In genomic region chr3:133589503-133589902, GRCh38 we compare ENCODE assay signal across 29 cellular contexts. TPM values are rescaled to one million over a fixed set of nuclear protein-coding genes. Genes with fewer than 3 reads are reported as not detected.
DNase-seq lines count a peak whose midpoint lies in the region; ATAC-seq, FAIRE-seq and TF ChIP-seq lines count a peak whose summit lies in the region.
"Had no signal": no experiment of that assay in that cellular context is flagged by ENCODE, and none has a peak within 500 bp of the region (broad histone marks: within the 10 kb centered on the region; RNA-seq: fewer than 3 reads in every experiment).

No MANE protein-coding gene starts in this region.

- BruUV-seq in HepG2 (replicated peaks; lab: Mats Ljungman, UMichigan): no TSS peak

- H3K79me2 ChIP-seq in HepG2 (ENCODE audit: insufficient read depth, low read length): no peaks in the 10 kb centered on the region

- in situ Hi-C loops in HepG2 (cut with HindIII; ENCODE audit: extremely low pct_ligation_motif_present, low pct_unique_long_range_greater_than_20kb): no loop called here
- in situ Hi-C loops in transverse colon (cut with MboI; ENCODE audit: low pct_ligation_motif_present in 1 of 4, low pct_unique_long_range_greater_than_20kb in 1 of 4, low sequenced_read_pairs in 3 of 4): loop anchor here in 1 of 4 donors (25.0 kb wide), 2 partner anchors 127 to 902 kb away; no protein-coding TSS in a partner anchor

- no peak overlapping the region for H3K4me2 ChIP-seq in HepG2 (ENCODE audit: low read depth, low read length)
- H3K4me2 ChIP-seq: PC-9 had no signal

- FAIRE-seq in HepG2 (lab: Jason Lieb, UNC): no peak
- FAIRE-seq in RCC 7860 (lab: Jason Lieb, UNC): no peak
- FAIRE-seq: bronchial epithelial cell, islet of Langerhans had no signal

- H3K27ac Mint-ChIP-seq in T-cell: peak overlapping the region; percentile 58 to 64
- H3K27ac Mint-ChIP-seq: nephron; T-helper 2 cell treated with Interferon-gamma antibody and Interleukin-4, amounts not matched to agents 5 μg/mL and 100 μg/mL, for 36 hours had no signal

- 96% methylated on average over 8 of the region's 8 CpGs for WGBS in HepG2 (ENCODE audit: low lambda C conversion rate)
- 81% methylated on average over 8 of the region's 8 CpGs for WGBS in right lobe of liver (ENCODE audit: insufficient coverage, low coverage, low lambda C conversion rate, missing lambda C conversion rate)
- 70 to 88% methylated on average over 2 to 8 of the region's 8 CpGs for WGBS in transverse colon (ENCODE audit: low coverage in 1 of 2), 2 donors

- TF ChIP-seq RAD21 in HepG2 (CRISPR knock-in tag; IDR thresholded peaks at IDR 0.05): no peak

- DNase-seq in HepG2 (ENCODE audit: low spot score) (no peak), right lobe of liver (no peak), T-cell (no peak), left lobe of liver (ENCODE audit: low spot score) (no peak), transverse colon (no peak), NCI-H446 (lab: John Stamatoyannopoulos, UW) (no peak), RCC 7860 (ENCODE audit: low spot score) (no peak)
- DNase-seq: activated CD4-positive, CD25-positive, alpha-beta regulatory T cell; activated CD8-positive, alpha-beta memory T cell treated with anti-CD3 and anti-CD28 coated beads for 24 hours; amniotic stem cell; CD8-positive, alpha-beta T cell; dermis blood vessel endothelial cell; DMS79; H7; hippocampal formation; mesendoderm; NCI-H187; NCI-H2227 treated with DMSO at 0.1 percent for 48 hours; NCI-H774; PC-9; stimulated activated CD4-positive, alpha-beta T cell treated with anti-CD3 and anti-CD28 coated beads, Interleukin-2, amount 100 ng/mL, for 48 hours; upper lobe of right lung had no signal

- H3K9me3 Mint-ChIP-seq in T-cell: no peaks in the 10 kb centered on the region
- H3K9me3 Mint-ChIP-seq: activated T-helper 2 cell treated with anti-CD3 and anti-CD28 coated beads, Interferon-gamma antibody, Interleukin-2, Interleukin-4, amounts not matched to agents 10 μg/mL and 5 μg/mL and 100 μg/mL, durations not matched to agents 14 hours and 24 hours and 36 hours; CD8-positive, alpha-beta T cell; nephron; T-helper 2 cell treated with Interferon-gamma antibody and Interleukin-4, amounts not matched to agents 5 μg/mL and 100 μg/mL, for 36 hours had no signal

- no peaks in the 10 kb centered on the region for H3K27me3 Mint-ChIP-seq in T-cell

- H3K4me3 ChIP-seq in HepG2 (replicated peaks in 1 of 3; ENCODE audit: insufficient read depth in 1 of 3, low read depth in 2 of 3, low read length in 3 of 3): no peak overlapping the region
- H3K4me3 ChIP-seq in right lobe of liver: no peak overlapping the region
- H3K4me3 ChIP-seq in transverse colon: no peak overlapping the region
- H3K4me3 ChIP-seq: PC-9, upper lobe of right lung had no signal

- peaks cover 13 to 28% (median 26%) of the 10 kb centered on the region in 3 donors for H3K4me1 Mint-ChIP-seq in T-cell
- H3K4me1 Mint-ChIP-seq: nephron had no signal

- H3K9ac ChIP-seq in HepG2 (ENCODE audit: insufficient read depth, low read depth, low read length): no peak overlapping the region
- H3K9ac ChIP-seq: KMS-11 had no signal

- TF ChIP-seq POLR2A in HepG2 (IDR thresholded peaks at IDR 0.05; ENCODE audit: insufficient read depth in 1 of 2, low read depth in 2 of 2, low read length in 2 of 2) (no peak), right lobe of liver (IDR thresholded peaks at IDR 0.05) (no peak), transverse colon (IDR thresholded peaks at IDR 0.05) (peak; percentile 7)

- no peak for TF ChIP-seq CTCF in HepG2 (CRISPR knock-in tag; IDR thresholded peaks at IDR 0.05)
- TF ChIP-seq CTCF in right lobe of liver (IDR thresholded peaks at IDR 0.05): no peak
- no peak for TF ChIP-seq CTCF in transverse colon (IDR thresholded peaks at IDR 0.05)

- H4K20me1 ChIP-seq in HepG2 (ENCODE audit: insufficient read depth, low read length): 0 out of 2 replicates have a peak, but pooled peaks cover 3% of the 10 kb centered on the region

- intact Hi-C loops in HepG2 (cut with micrococcal nuclease; ENCODE audit: unreplicated experiment) (no loop called here), right lobe of liver (cut with DNase I) (no loop called here), transverse colon (cut with DNase I; ENCODE audit: low total_unique reads) (no loop called here)

- no peaks in the 10 kb centered on the region; a peak in 1 of 5 replicates for H3K27me3 ChIP-seq in HepG2 (ENCODE audit: control insufficient read depth in 1 of 2, insufficient read depth in 2 of 2, low read length in 2 of 2)
- no peaks in the 10 kb centered on the region for H3K27me3 ChIP-seq in right lobe of liver
- no peaks in the 10 kb centered on the region for H3K27me3 ChIP-seq in transverse colon
- H3K27me3 ChIP-seq: upper lobe of right lung had no signal

- no peak for ATAC-seq in HepG2
- ATAC-seq in right lobe of liver: no peak
- ATAC-seq in T-cell (replicated peaks in 1 of 4): no peak
- ATAC-seq in left lobe of liver: peak; percentile 19
- ATAC-seq in GM21576 (IDR thresholded peaks at IDR 0.05; ENCODE audit: unreplicated experiment): no peak
- ATAC-seq: CD8-positive, alpha-beta T cell had no signal

- H3K9me3 ChIP-seq in HepG2 (ENCODE audit: low read length): no peaks in the 10 kb centered on the region
- no peaks in the 10 kb centered on the region for H3K9me3 ChIP-seq in right lobe of liver
- no peaks in the 10 kb centered on the region for H3K9me3 ChIP-seq in transverse colon
- H3K9me3 ChIP-seq: upper lobe of right lung had no signal

- CTCF ChIA-PET in HepG2 (lab: Yijun Ruan, JAX; ENCODE audit: low intra/inter-chr PET ratio, low total read pairs) (no interaction called here), T-cell (lab: Charles Lee) (no interaction called here)

- no peak overlapping the region for H3K4me3 Mint-ChIP-seq in T-cell
- H3K4me3 Mint-ChIP-seq: CD8-positive, alpha-beta T cell; nephron; T-helper 2 cell treated with Interferon-gamma antibody and Interleukin-4, amounts not matched to agents 5 μg/mL and 100 μg/mL, for 36 hours had no signal

- POLR2A ChIA-PET in HepG2 (lab: Yijun Ruan, JAX): no interaction called here
- POLR2A ChIA-PET in T-cell (lab: Charles Lee): no interaction called here

- TF ChIP-seq EP300 in HepG2 (IDR thresholded peaks at IDR 0.05; ENCODE audit: low read depth in 2 of 2, low read length in 2 of 2) (no peak), HepG2 (CRISPR knock-in tag; IDR thresholded peaks at IDR 0.05; ENCODE audit: borderline replicate concordance) (no peak), transverse colon (IDR thresholded peaks at IDR 0.05; ENCODE audit: low read depth) (no peak)

- peaks cover 7 to 38% of the 10 kb centered on the region in 2 experiments for H3K36me3 ChIP-seq in HepG2 (replicated peaks in 1 of 2; ENCODE audit: control insufficient read depth in 1 of 2, insufficient read depth in 2 of 2, low read length in 2 of 2)
- H3K36me3 ChIP-seq in right lobe of liver: peaks cover 10 to 46% (median 25%) of the 10 kb centered on the region in 4 donors
- peaks cover 0 to 53% (median 23%) of the 10 kb centered on the region in 4 donors for H3K36me3 ChIP-seq in transverse colon

- no peak overlapping the region for H2AFZ ChIP-seq in HepG2 (ENCODE audit: low read length)
- H2AFZ ChIP-seq: PC-9 had no signal

- H3K36me3 Mint-ChIP-seq in T-cell: peaks cover 28% of the 10 kb centered on the region

- no peaks in the 10 kb centered on the region for H3K4me1 ChIP-seq in HepG2 (ENCODE audit: insufficient read depth, low read length)
- peaks cover 0 to 21% (median 9%) of the 10 kb centered on the region in 4 donors for H3K4me1 ChIP-seq in right lobe of liver
- H3K4me1 ChIP-seq in transverse colon: peaks cover 0 to 4% (median 2%) of the 10 kb centered on the region in 4 donors

- no peak overlapping the region for H3K27ac ChIP-seq in HepG2 (ENCODE audit: extremely low read length, insufficient read depth, low read length)
- no peak overlapping the region for H3K27ac ChIP-seq in right lobe of liver
- H3K27ac ChIP-seq in transverse colon: no peak overlapping the region
- H3K27ac ChIP-seq: KMS-11, PC-9, upper lobe of right lung had no signal

TF ChIP-seq in HepG2, 621 proteins besides CTCF, POLR2A, EP300 and RAD21:
- TF ChIP-seq PAWR (CRISPR knock-in tag; IDR thresholded peaks at IDR 0.05; ENCODE audit: borderline replicate concordance): no peak
- TF ChIP-seq RBM22 (optimal IDR thresholded peaks at IDR 0.05; ENCODE audit: low read length): peak; percentile 38
- TF ChIP-seq ZNF546 (CRISPR knock-in tag; conservative IDR thresholded peaks at IDR 0.05): no peak
- TF ChIP-seq ZNF709 (CRISPR knock-in tag; IDR thresholded peaks at IDR 0.05): no peak

RNA-seq across cellular contexts. Expression of gene CDV3, which starts 16.0 kb away (rescaled TPM):
- total RNA-seq in HepG2 (2016; rRNA removed; fragmentation: Illumina TruSeq; extraction: Trizol) (145 and 190 TPM in 2 replicates), right lobe of liver (100 to 1,000 TPM in 1 of 6 experiments, 10 to 100 TPM in 5; 61.3 to 104 (median 81.3) TPM), T-cell (100 to 1,000 TPM; 179 to 204 (median 192) TPM), left lobe of liver (60.3 TPM), transverse colon (10 to 100 TPM; 46.8 to 84.9 (median 78.8) TPM)
- 29.7 and 31.6 TPM in 2 replicates for total RNA-seq in HepG2 (2016; cell fraction: cytosol; rRNA removed; fragmentation: Illumina TruSeq; extraction: Trizol; ENCODE audit: low read depth)
- total RNA-seq in HepG2 (2016; cell fraction: insoluble cytoplasmic fraction; rRNA removed; fragmentation: Illumina TruSeq; extraction: Trizol): 140 and 167 TPM in 2 replicates
- total RNA-seq in HepG2 (2016; cell fraction: membrane; rRNA removed; fragmentation: Illumina TruSeq; extraction: Trizol): 96.9 and 108 TPM in 2 replicates
- 70.3 and 72.0 TPM in 2 replicates for total RNA-seq in HepG2 (2016; cell fraction: nucleus; rRNA removed; fragmentation: Illumina TruSeq; extraction: Trizol)
- 44.9 and 46.6 TPM in 2 replicates for polyA plus RNA-seq in HepG2 (2011; rRNA removed)
- 20.0 and 35.2 TPM in 2 replicates for polyA plus RNA-seq in HepG2 (2011; cell fraction: cytosol; rRNA removed)
- polyA plus RNA-seq in HepG2 (2011; cell fraction: nucleus; rRNA removed): 11.8 and 17.9 TPM in 2 replicates
- polyA plus RNA-seq in HepG2 (2012): 98.7 and 98.9 TPM in 2 replicates
- 29.7 and 32.6 TPM in 2 replicates for polyA plus RNA-seq in HepG2 (2016; cell fraction: cytosol; fragmentation: Illumina TruSeq; extraction: Trizol; ENCODE audit: low read depth)
- 154 TPM in 2 replicates for polyA plus RNA-seq in HepG2 (2016; cell fraction: insoluble cytoplasmic fraction; fragmentation: Illumina TruSeq; extraction: Trizol; ENCODE audit: low read depth)
- 62.3 and 67.4 TPM in 2 replicates for polyA plus RNA-seq in HepG2 (2016; cell fraction: membrane; fragmentation: Illumina TruSeq; extraction: Trizol; ENCODE audit: low read depth)
- polyA plus RNA-seq in HepG2 (2016; cell fraction: nucleus; fragmentation: Illumina TruSeq; extraction: Trizol; ENCODE audit: insufficient read depth, low read depth): 72.4 and 78.4 TPM in 2 replicates
- 25.2 and 41.8 TPM in 2 replicates for polyA minus RNA-seq in HepG2 (2011; rRNA and poly(A)+ RNA removed; ENCODE audit: low replicate concordance)
- 46.6 and 59.2 TPM in 2 replicates for polyA minus RNA-seq in HepG2 (2011; cell fraction: cytosol; rRNA and poly(A)+ RNA removed)
- 35.8 and 50.4 TPM in 2 replicates for polyA minus RNA-seq in HepG2 (2011; cell fraction: nucleus; rRNA and poly(A)+ RNA removed)
